ENCODE assay signal across 20 cellular contexts in the genomic region with DNA sequence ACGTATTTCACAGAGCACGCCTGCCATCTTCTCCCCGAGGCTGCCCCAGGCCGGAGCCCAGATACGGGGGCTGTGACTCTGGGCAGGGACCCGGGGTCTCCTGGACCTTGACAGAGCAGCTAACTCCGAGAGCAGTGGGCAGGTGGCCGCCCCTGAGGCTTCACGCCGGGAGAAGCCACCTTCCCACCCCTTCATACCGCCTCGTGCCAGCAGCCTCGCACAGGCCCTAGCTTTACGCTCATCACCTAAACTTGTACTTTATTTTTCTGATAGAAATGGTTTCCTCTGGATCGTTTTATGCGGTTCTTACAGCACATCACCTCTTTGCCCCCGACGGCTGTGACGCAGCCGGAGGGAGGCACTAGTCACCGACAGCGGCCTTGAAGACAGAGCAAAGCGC. TPM values are rescaled to one million over a fixed set of nuclear protein-coding genes. Genes with fewer than 3 reads are reported as not detected.
"Had no signal": no experiment of that assay in that cellular context is flagged by ENCODE, and none has a peak within 500 bp of the region (broad histone marks: within the 10 kb centered on the region; RNA-seq: fewer than 3 reads in every experiment).

No MANE protein-coding gene starts in this region.

- H3K9me3 ChIP-seq: adrenal gland, ovary, tibial nerve, uterus had no signal

- H3K27me3 Mint-ChIP-seq: activated CD4-positive, alpha-beta memory T cell treated with anti-CD3 and anti-CD28 coated beads for 36 hours; activated CD4-positive, alpha-beta T cell treated with anti-CD3 and anti-CD28 coated beads for 36 hours; activated naive CD4-positive, alpha-beta T cell treated with anti-CD3 and anti-CD28 coated beads, Interleukin-2, amount 10 ng/mL, durations not matched to agents 7 days and 5 days; activated T-cell treated with anti-CD3 and anti-CD28 coated beads, Interleukin-2, amount 50 U/mL, for 24 hours; T-cell had no signal

- H3K4me3 Mint-ChIP-seq: activated CD4-positive, alpha-beta memory T cell treated with anti-CD3 and anti-CD28 coated beads for 36 hours; activated CD4-positive, alpha-beta T cell treated with anti-CD3 and anti-CD28 coated beads for 36 hours; activated naive CD4-positive, alpha-beta T cell treated with anti-CD3 and anti-CD28 coated beads, Interleukin-2, amount 10 ng/mL, durations not matched to agents 7 days and 5 days; activated T-cell treated with anti-CD3 and anti-CD28 coated beads, Interleukin-2, amount 50 U/mL, for 24 hours; natural killer cell; T-cell had no signal

- DNase-seq: activated CD4-positive, alpha-beta memory T cell treated with anti-CD3 and anti-CD28 coated beads for 36 hours; activated CD4-positive, alpha-beta T cell treated with anti-CD3 and anti-CD28 coated beads for 36 hours; activated naive CD4-positive, alpha-beta T cell treated with anti-CD3 and anti-CD28 coated beads, Interleukin-2, amount 10 ng/mL, durations not matched to agents 7 days and 5 days; activated T-cell treated with anti-CD3 and anti-CD28 coated beads, Interleukin-2, amount 50 U/mL, for 24 hours; adrenal gland; caudate nucleus; foreskin melanocyte; kidney glomerular epithelial cell; mesendoderm; natural killer cell; ovary; stimulated activated CD4-positive, alpha-beta T cell treated with anti-CD3 and anti-CD28 coated beads, Interleukin-2, amount 100 ng/mL, for 24 hours; substantia nigra; T-cell; T1000; uterus had no signal

- H3K4me1 Mint-ChIP-seq: activated CD4-positive, alpha-beta T cell treated with anti-CD3 and anti-CD28 coated beads for 36 hours; activated naive CD4-positive, alpha-beta T cell treated with anti-CD3 and anti-CD28 coated beads, Interleukin-2, amount 10 ng/mL, durations not matched to agents 7 days and 5 days; natural killer cell; T-cell had no signal

- H3K4me1 ChIP-seq: adrenal gland, tibial nerve, uterus had no signal

- H3K27ac Mint-ChIP-seq: activated CD4-positive, alpha-beta memory T cell treated with anti-CD3 and anti-CD28 coated beads for 36 hours; activated CD4-positive, alpha-beta T cell treated with anti-CD3 and anti-CD28 coated beads for 36 hours; activated naive CD4-positive, alpha-beta T cell treated with anti-CD3 and anti-CD28 coated beads, Interleukin-2, amount 10 ng/mL, durations not matched to agents 7 days and 5 days; activated T-cell treated with anti-CD3 and anti-CD28 coated beads, Interleukin-2, amount 50 U/mL, for 24 hours; natural killer cell; T-cell had no signal

- H3K27ac ChIP-seq: ovary, tibial nerve, uterus had no signal

- H3K36me3 ChIP-seq: ovary, uterus had no signal

- H3K27me3 ChIP-seq: adrenal gland, ovary, tibial nerve, uterus had no signal

- H3K9me3 Mint-ChIP-seq: activated CD4-positive, alpha-beta memory T cell treated with anti-CD3 and anti-CD28 coated beads for 36 hours; activated naive CD4-positive, alpha-beta T cell treated with anti-CD3 and anti-CD28 coated beads, Interleukin-2, amount 10 ng/mL, durations not matched to agents 7 days and 5 days; activated T-cell treated with anti-CD3 and anti-CD28 coated beads, Interleukin-2, amount 50 U/mL, for 24 hours; natural killer cell; T-cell had no signal

- H3K4me3 ChIP-seq: adrenal gland, coronary artery, ovary, tibial nerve, uterus had no signal

RNA-seq across cellular contexts. Expression of a gene that starts 9.6 kb away (rescaled TPM):
- total RNA-seq: activated CD4-positive, alpha-beta memory T cell treated with anti-CD3 and anti-CD28 coated beads for 36 hours; activated CD4-positive, alpha-beta T cell treated with anti-CD3 and anti-CD28 coated beads for 36 hours; adrenal gland; natural killer cell; ovary; sciatic nerve; T-cell; tibial nerve; uterus had no signal
- polyA plus RNA-seq: adrenal gland, liver, ovary had no signal

RNA-seq across cellular contexts. Expression of a gene that starts 52.1 kb away (rescaled TPM):
- total RNA-seq: activated CD4-positive, alpha-beta memory T cell treated with anti-CD3 and anti-CD28 coated beads for 36 hours; activated CD4-positive, alpha-beta T cell treated with anti-CD3 and anti-CD28 coated beads for 36 hours; liver; natural killer cell; sciatic nerve; T-cell; tibial nerve had no signal
- polyA plus RNA-seq: liver had no signal
